In genomic region chr12:89390802-89391673, GRCh38 we compare ENCODE assay signal across 1 cellular context.
A peak's percentile ranks its signal among the peaks of the same experiment; 100 is the strongest.
TF ChIP-seq lines count a peak whose summit lies in the region.

No MANE protein-coding gene starts in this region.

TF ChIP-seq in HepG2, 621 proteins besides CTCF, POLR2A, EP300 and RAD21 (continued from another document and continues in another):
- no peak for TF ChIP-seq ZNF230 (CRISPR knock-in tag; IDR thresholded peaks at IDR 0.05)
- no peak for TF ChIP-seq ZMAT5 (CRISPR knock-in tag; IDR thresholded peaks at IDR 0.05; ENCODE audit: borderline replicate concordance, low read depth)
- TF ChIP-seq, protein P1, sequence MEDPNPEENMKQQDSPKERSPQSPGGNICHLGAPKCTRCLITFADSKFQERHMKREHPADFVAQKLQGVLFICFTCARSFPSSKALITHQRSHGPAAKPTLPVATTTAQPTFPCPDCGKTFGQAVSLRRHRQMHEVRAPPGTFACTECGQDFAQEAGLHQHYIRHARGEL (CRISPR knock-in tag; IDR thresholded peaks at IDR 0.05), result no peak
- TF ChIP-seq ZNF782 (CRISPR knock-in tag; IDR thresholded peaks at IDR 0.05; ENCODE audit: borderline replicate concordance), result no peak
- no peak for TF ChIP-seq ARNT (IDR thresholded peaks at IDR 0.05)
- 0 out of 2 replicates have a peak, but pooled peaks have one; percentile 46 for TF ChIP-seq ZMAT3 (CRISPR knock-in tag; conservative IDR thresholded peaks at IDR 0.05)
- no peak for TF ChIP-seq SMAD1 (CRISPR knock-in tag; IDR thresholded peaks at IDR 0.05; ENCODE audit: borderline replicate concordance, low read depth)
- TF ChIP-seq TCF7 (IDR thresholded peaks at IDR 0.05; ENCODE audit: low read depth), result peak; percentile 58; the same call in 1 of the 2 replicates
- no peak for TF ChIP-seq ZNF556 (CRISPR knock-in tag; IDR thresholded peaks at IDR 0.05; ENCODE audit: borderline replicate concordance)
- TF ChIP-seq RNF219 (CRISPR knock-in tag; IDR thresholded peaks at IDR 0.05), result no peak; the same call in 1 of the 2 replicates
- TF ChIP-seq ZUFSP (CRISPR knock-in tag; IDR thresholded peaks at IDR 0.05; ENCODE audit: borderline replicate concordance), result no peak
- TF ChIP-seq ZC3H13 (CRISPR knock-in tag; IDR thresholded peaks at IDR 0.05), result 0 out of 2 replicates have a peak, but pooled peaks have one; percentile 57
- TF ChIP-seq, protein P2, sequence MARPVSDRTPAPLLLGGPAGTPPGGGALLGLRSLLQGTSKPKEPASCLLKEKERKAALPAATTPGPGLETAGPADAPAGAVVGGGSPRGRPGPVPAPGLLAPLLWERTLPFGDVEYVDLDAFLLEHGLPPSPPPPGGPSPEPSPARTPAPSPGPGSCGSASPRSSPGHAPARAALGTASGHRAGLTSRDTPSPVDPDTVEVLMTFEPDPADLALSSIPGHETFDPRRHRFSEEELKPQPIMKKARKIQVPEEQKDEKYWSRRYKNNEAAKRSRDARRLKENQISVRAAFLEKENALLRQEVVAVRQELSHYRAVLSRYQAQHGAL (CRISPR knock-in tag; IDR thresholded peaks at IDR 0.05; ENCODE audit: not compliant biosample characterization), result no peak
- no peak for TF ChIP-seq DR1 (CRISPR knock-in tag; IDR thresholded peaks at IDR 0.05)
- TF ChIP-seq, protein P3, sequence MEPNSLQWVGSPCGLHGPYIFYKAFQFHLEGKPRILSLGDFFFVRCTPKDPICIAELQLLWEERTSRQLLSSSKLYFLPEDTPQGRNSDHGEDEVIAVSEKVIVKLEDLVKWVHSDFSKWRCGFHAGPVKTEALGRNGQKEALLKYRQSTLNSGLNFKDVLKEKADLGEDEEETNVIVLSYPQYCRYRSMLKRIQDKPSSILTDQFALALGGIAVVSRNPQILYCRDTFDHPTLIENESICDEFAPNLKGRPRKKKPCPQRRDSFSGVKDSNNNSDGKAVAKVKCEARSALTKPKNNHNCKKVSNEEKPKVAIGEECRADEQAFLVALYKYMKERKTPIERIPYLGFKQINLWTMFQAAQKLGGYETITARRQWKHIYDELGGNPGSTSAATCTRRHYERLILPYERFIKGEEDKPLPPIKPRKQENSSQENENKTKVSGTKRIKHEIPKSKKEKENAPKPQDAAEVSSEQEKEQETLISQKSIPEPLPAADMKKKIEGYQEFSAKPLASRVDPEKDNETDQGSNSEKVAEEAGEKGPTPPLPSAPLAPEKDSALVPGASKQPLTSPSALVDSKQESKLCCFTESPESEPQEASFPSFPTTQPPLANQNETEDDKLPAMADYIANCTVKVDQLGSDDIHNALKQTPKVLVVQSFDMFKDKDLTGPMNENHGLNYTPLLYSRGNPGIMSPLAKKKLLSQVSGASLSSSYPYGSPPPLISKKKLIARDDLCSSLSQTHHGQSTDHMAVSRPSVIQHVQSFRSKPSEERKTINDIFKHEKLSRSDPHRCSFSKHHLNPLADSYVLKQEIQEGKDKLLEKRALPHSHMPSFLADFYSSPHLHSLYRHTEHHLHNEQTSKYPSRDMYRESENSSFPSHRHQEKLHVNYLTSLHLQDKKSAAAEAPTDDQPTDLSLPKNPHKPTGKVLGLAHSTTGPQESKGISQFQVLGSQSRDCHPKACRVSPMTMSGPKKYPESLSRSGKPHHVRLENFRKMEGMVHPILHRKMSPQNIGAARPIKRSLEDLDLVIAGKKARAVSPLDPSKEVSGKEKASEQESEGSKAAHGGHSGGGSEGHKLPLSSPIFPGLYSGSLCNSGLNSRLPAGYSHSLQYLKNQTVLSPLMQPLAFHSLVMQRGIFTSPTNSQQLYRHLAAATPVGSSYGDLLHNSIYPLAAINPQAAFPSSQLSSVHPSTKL (CRISPR knock-in tag; IDR thresholded peaks at IDR 0.05), result peak; percentile 97
- TF ChIP-seq EEA1 (CRISPR knock-in tag; IDR thresholded peaks at IDR 0.05; ENCODE audit: borderline replicate concordance), result no peak
- TF ChIP-seq ZNF326 (CRISPR knock-in tag; IDR thresholded peaks at IDR 0.05; ENCODE audit: borderline replicate concordance), result no peak
- no peak for TF ChIP-seq NPAS2 (CRISPR knock-in tag; IDR thresholded peaks at IDR 0.05; ENCODE audit: borderline replicate concordance)
- TF ChIP-seq, protein P4, sequence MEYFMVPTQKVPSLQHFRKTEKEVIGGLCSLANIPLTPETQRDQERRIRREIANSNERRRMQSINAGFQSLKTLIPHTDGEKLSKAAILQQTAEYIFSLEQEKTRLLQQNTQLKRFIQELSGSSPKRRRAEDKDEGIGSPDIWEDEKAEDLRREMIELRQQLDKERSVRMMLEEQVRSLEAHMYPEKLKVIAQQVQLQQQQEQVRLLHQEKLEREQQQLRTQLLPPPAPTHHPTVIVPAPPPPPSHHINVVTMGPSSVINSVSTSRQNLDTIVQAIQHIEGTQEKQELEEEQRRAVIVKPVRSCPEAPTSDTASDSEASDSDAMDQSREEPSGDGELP (IDR thresholded peaks at IDR 0.05; ENCODE audit: borderline replicate concordance, low read depth), result peak; percentile 79; the same call in 1 of the 2 replicates
- TF ChIP-seq ZSCAN30 (CRISPR knock-in tag; IDR thresholded peaks at IDR 0.05), result no peak
- TF ChIP-seq ZNF567 (CRISPR knock-in tag; IDR thresholded peaks at IDR 0.05; ENCODE audit: borderline replicate concordance), result no peak
- TF ChIP-seq ZNF224 (CRISPR knock-in tag; IDR thresholded peaks at IDR 0.05), result no peak
- TF ChIP-seq SP4 (CRISPR knock-in tag; IDR thresholded peaks at IDR 0.05), result no peak
- no peak for TF ChIP-seq THAP7 (CRISPR knock-in tag; IDR thresholded peaks at IDR 0.05)
- TF ChIP-seq ZNF879 (CRISPR knock-in tag; IDR thresholded peaks at IDR 0.05), result no peak
- no peak for TF ChIP-seq CEBPZ (IDR thresholded peaks at IDR 0.05; ENCODE audit: low read length)
- TF ChIP-seq ZNF850 (CRISPR knock-in tag; conservative IDR thresholded peaks at IDR 0.05), result no peak
- TF ChIP-seq, protein P5, sequence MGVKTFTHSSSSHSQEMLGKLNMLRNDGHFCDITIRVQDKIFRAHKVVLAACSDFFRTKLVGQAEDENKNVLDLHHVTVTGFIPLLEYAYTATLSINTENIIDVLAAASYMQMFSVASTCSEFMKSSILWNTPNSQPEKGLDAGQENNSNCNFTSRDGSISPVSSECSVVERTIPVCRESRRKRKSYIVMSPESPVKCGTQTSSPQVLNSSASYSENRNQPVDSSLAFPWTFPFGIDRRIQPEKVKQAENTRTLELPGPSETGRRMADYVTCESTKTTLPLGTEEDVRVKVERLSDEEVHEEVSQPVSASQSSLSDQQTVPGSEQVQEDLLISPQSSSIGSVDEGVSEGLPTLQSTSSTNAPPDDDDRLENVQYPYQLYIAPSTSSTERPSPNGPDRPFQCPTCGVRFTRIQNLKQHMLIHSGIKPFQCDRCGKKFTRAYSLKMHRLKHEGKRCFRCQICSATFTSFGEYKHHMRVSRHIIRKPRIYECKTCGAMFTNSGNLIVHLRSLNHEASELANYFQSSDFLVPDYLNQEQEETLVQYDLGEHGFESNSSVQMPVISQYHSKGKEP (CRISPR knock-in tag; IDR thresholded peaks at IDR 0.05), result no peak
- no peak for TF ChIP-seq DMTF1 (CRISPR knock-in tag; IDR thresholded peaks at IDR 0.05)
- peak; percentile 49; the same call in 1 of the 2 replicates for TF ChIP-seq SIX1 (CRISPR knock-in tag; IDR thresholded peaks at IDR 0.05; ENCODE audit: borderline replicate concordance)
- TF ChIP-seq, protein P6, sequence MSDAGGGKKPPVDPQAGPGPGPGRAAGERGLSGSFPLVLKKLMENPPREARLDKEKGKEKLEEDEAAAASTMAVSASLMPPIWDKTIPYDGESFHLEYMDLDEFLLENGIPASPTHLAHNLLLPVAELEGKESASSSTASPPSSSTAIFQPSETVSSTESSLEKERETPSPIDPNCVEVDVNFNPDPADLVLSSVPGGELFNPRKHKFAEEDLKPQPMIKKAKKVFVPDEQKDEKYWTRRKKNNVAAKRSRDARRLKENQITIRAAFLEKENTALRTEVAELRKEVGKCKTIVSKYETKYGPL (CRISPR knock-in tag; IDR thresholded peaks at IDR 0.05), result 0 out of 2 replicates have a peak, but pooled peaks have one; percentile 56
- TF ChIP-seq ZNF362 (CRISPR knock-in tag; IDR thresholded peaks at IDR 0.05; ENCODE audit: borderline replicate concordance), result peak; percentile 99
- TF ChIP-seq CHD2 (IDR thresholded peaks at IDR 0.05; ENCODE audit: low read depth, low read length), result no peak
- TF ChIP-seq ZNF616 (CRISPR knock-in tag; IDR thresholded peaks at IDR 0.05; ENCODE audit: low read depth), result no peak
- no peak for TF ChIP-seq ZNF383 (CRISPR knock-in tag; IDR thresholded peaks at IDR 0.05; ENCODE audit: borderline replicate concordance)
- no peak for TF ChIP-seq GLI4 (CRISPR knock-in tag; IDR thresholded peaks at IDR 0.05; ENCODE audit: borderline replicate concordance)
